26 cellular contexts compared by ENCODE assay signal in the genomic region with DNA sequence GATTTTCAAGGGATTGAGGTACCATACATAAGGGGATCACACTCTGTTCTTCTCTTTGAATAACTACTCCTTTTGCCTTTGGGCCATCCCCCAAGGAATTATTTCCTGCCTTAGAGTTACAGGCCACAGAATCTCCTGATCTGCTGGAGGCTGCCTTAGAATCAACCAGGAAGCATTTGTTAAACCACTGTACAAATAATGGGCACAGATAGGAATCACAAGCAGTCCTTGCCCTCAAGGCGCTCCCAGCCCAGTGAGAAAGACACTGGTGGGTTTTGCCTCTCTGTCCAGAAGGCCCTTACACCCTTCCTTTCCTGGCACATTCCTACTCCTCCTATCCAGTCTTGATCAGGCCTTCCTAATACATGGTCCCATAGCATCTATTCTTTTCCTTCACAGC.
"Had no signal": no experiment of that assay in that cellular context is flagged by ENCODE, and none has a peak within 500 bp of the region (broad histone marks: within the 10 kb centered on the region; RNA-seq: fewer than 3 reads in every experiment).

No MANE protein-coding gene starts in this region.

- H2AFZ ChIP-seq: hepatocyte had no signal

- H3K36me3 ChIP-seq: gastroesophageal sphincter, heart left ventricle, left lung, prostate gland, right atrium auricular region, suprapubic skin, transverse colon, upper lobe of right lung, uterus had no signal

- H3K27me3 ChIP-seq: gastroesophageal sphincter, heart left ventricle, hepatocyte, left lung, right atrium auricular region, suprapubic skin, transverse colon, upper lobe of right lung, uterus had no signal

- ATAC-seq: esophagus mucosa; gastroesophageal sphincter; heart left ventricle; left lung; natural killer cell treated with Interleukin-12 subunit alpha and Interleukin-12 subunit beta and Interleukin-15 and Interleukin-18, amount 100 ng/mL, for 72 hours; sciatic nerve; stimulated activated naive CD8-positive, alpha-beta T cell treated with anti-CD3 and anti-CD28 coated beads, Interleukin-15, amount 100 ng/mL, for 72 hours; upper lobe of right lung had no signal

- H3K4me3 ChIP-seq: gastroesophageal sphincter, heart left ventricle, hepatocyte, left lung, prostate gland, right atrium auricular region, smooth muscle cell, suprapubic skin, transverse colon, upper lobe of right lung, uterus had no signal

- H3K27ac ChIP-seq: epithelial cell of prostate, heart left ventricle, hepatocyte, left lung, prostate gland, right atrium auricular region, suprapubic skin, transverse colon, upper lobe of right lung, uterus had no signal

- H3K4me1 ChIP-seq: prostate gland, uterus had no signal

- DNase-seq: effector CD8-positive, alpha-beta T cell; endodermal cell; foreskin fibroblast; heart left ventricle; kidney; left lung; naive B cell; stimulated activated CD4-positive, alpha-beta T cell treated with anti-CD3 and anti-CD28 coated beads, Interleukin-12 subunit alpha, Interleukin-12 subunit beta, amount 100 ng/mL, for 4 hours; stimulated activated CD4-positive, alpha-beta T cell treated with anti-CD3 and anti-CD28 coated beads, Interleukin-1b, Interleukin-23, amount 100 ng/mL, for 48 hours; stimulated activated CD4-positive, alpha-beta T cell treated with anti-CD3 and anti-CD28 coated beads, Interleukin-4, amount 100 ng/mL, for 1 hour; stimulated activated CD8-positive, alpha-beta memory T cell treated with anti-CD3 and anti-CD28 coated beads, Interleukin-4, amount 100 ng/mL, for 48 hours; stimulated activated naive CD4-positive, alpha-beta T cell; stimulated activated naive CD8-positive, alpha-beta T cell treated with anti-CD3 and anti-CD28 coated beads, Interleukin-15, amount 100 ng/mL, for 72 hours; transverse colon; upper lobe of right lung; uterus had no signal

- H3K4me2 ChIP-seq: hepatocyte, smooth muscle cell had no signal

- H3K9me3 ChIP-seq: gastroesophageal sphincter, prostate gland, right atrium auricular region, suprapubic skin, transverse colon, upper lobe of right lung, uterus had no signal
